Comparison of ENCODE assay signal across 13 cellular contexts in genomic region chr18:8777846-8778245, GRCh38.
"Had no signal": no experiment of that assay in that cellular context is flagged by ENCODE, and none has a peak within 500 bp of the region (broad histone marks: within the 10 kb centered on the region; RNA-seq: fewer than 3 reads in every experiment).

No MANE protein-coding gene starts in this region.

- H3K36me3 ChIP-seq: tibial artery, uterus had no signal

- H3K27ac Mint-ChIP-seq: activated CD4-positive, alpha-beta T cell treated with anti-CD3 and anti-CD28 coated beads, Interleukin-2, amount 10 ng/mL, durations not matched to agents 7 days and 5 days; stimulated activated effector memory CD8-positive, alpha-beta T cell treated with anti-CD3 and anti-CD28 coated beads, Interleukin-12 subunit alpha, Interleukin-12 subunit beta, amount 100 ng/mL, for 72 hours had no signal

- H3K4me2 ChIP-seq: hepatocyte had no signal

- H2AFZ ChIP-seq: hepatocyte, parathyroid adenoma had no signal

- H3K36me3 Mint-ChIP-seq: stimulated activated effector memory CD8-positive, alpha-beta T cell treated with anti-CD3 and anti-CD28 coated beads, Interleukin-12 subunit alpha, Interleukin-12 subunit beta, amount 100 ng/mL, for 72 hours had no signal

- ATAC-seq: esophagus mucosa; left ventricle myocardium superior; stimulated activated effector memory CD8-positive, alpha-beta T cell treated with anti-CD3 and anti-CD28 coated beads, Interleukin-12 subunit alpha, Interleukin-12 subunit beta, amount 100 ng/mL, for 72 hours had no signal

- H3K4me3 ChIP-seq: hepatocyte, tibial artery, uterus had no signal

- H3K4me3 Mint-ChIP-seq: activated CD4-positive, alpha-beta T cell treated with anti-CD3 and anti-CD28 coated beads, Interleukin-2, amount 10 ng/mL, durations not matched to agents 7 days and 5 days; stimulated activated effector memory CD8-positive, alpha-beta T cell treated with anti-CD3 and anti-CD28 coated beads, Interleukin-12 subunit alpha, Interleukin-12 subunit beta, amount 100 ng/mL, for 72 hours had no signal

- H3K9ac ChIP-seq: parathyroid adenoma had no signal

- H3K27ac ChIP-seq: hepatocyte, parathyroid adenoma, tibial artery, uterus had no signal

- DNase-seq: activated CD4-positive, alpha-beta T cell treated with anti-CD3 and anti-CD28 coated beads, Interleukin-2, amount 10 ng/mL, durations not matched to agents 7 days and 5 days; activated naive CD4-positive, alpha-beta T cell treated with Interleukin-2 at 50 U/mL for 16 hours; anterior cingulate cortex; kidney glomerular epithelial cell; left ventricle myocardium superior; retina; T-helper 2 cell; tibial artery; uterus had no signal

- H3K9me3 ChIP-seq: tibial artery, uterus had no signal

- H3K27me3 ChIP-seq: hepatocyte, tibial artery, uterus had no signal

- H3K4me1 ChIP-seq: parathyroid adenoma, tibial artery, uterus had no signal

- H3K9me3 Mint-ChIP-seq: activated CD4-positive, alpha-beta T cell treated with anti-CD3 and anti-CD28 coated beads, Interleukin-2, amount 10 ng/mL, durations not matched to agents 7 days and 5 days; stimulated activated effector memory CD8-positive, alpha-beta T cell treated with anti-CD3 and anti-CD28 coated beads, Interleukin-12 subunit alpha, Interleukin-12 subunit beta, amount 100 ng/mL, for 72 hours had no signal

- H3K4me1 Mint-ChIP-seq: activated CD4-positive, alpha-beta T cell treated with anti-CD3 and anti-CD28 coated beads, Interleukin-2, amount 10 ng/mL, durations not matched to agents 7 days and 5 days; stimulated activated effector memory CD8-positive, alpha-beta T cell treated with anti-CD3 and anti-CD28 coated beads, Interleukin-12 subunit alpha, Interleukin-12 subunit beta, amount 100 ng/mL, for 72 hours had no signal
